In genomic region chr2:187547353-187547979, GRCh38 we compare ENCODE assay signal across 1 cellular context.
TF ChIP-seq lines count a peak whose summit lies in the region.

No MANE protein-coding gene starts in this region.

TF ChIP-seq in K562, 482 proteins besides CTCF, POLR2A, EP300 and RAD21 (continued from another document and continues in another):
- peak; percentile 78 for TF ChIP-seq ZNF592 (IDR thresholded peaks at IDR 0.05)
- no peak for TF ChIP-seq HDGF (IDR thresholded peaks at IDR 0.05)
- no peak for TF ChIP-seq ZNF431 (CRISPR knock-in tag; IDR thresholded peaks at IDR 0.05)
- no peak for TF ChIP-seq ZNF197 (CRISPR knock-in tag; IDR thresholded peaks at IDR 0.05; ENCODE audit: low read depth)
- TF ChIP-seq GTF2B (IDR thresholded peaks at IDR 0.05; ENCODE audit: extremely low read depth, insufficient read length) = no peak
- TF ChIP-seq YY1 (IDR thresholded peaks at IDR 0.05; ENCODE audit: borderline replicate concordance in 1 of 3, control insufficient read depth in 1 of 3, extremely low read depth in 1 of 3, insufficient read depth in 3 of 3, insufficient read length in 1 of 3, insufficient replicate concordance in 2 of 3, low read depth in 1 of 3, low read length in 2 of 3) = peak in 1 of 3 experiments; percentile 79
- TF ChIP-seq CBX3 (IDR thresholded peaks at IDR 0.05; ENCODE audit: borderline replicate concordance in 1 of 2, low read length in 2 of 2) = peak in 1 of 2 experiments; percentile 67; a peak in 1 of 3 replicates
- no peak for TF ChIP-seq MBD1 (CRISPR knock-in tag; IDR thresholded peaks at IDR 0.05)
- TF ChIP-seq ZNF175 (CRISPR knock-in tag; IDR thresholded peaks at IDR 0.05; ENCODE audit: low read depth) = 0 out of 2 replicates have a peak, but pooled peaks have one; percentile 30
- TF ChIP-seq KDM1A (IDR thresholded peaks at IDR 0.05) = peak; percentile 10 to 34; a peak in 1 of 4 replicates
- TF ChIP-seq FOXP1 (CRISPR knock-in tag; IDR thresholded peaks at IDR 0.05) = no peak
- no peak for TF ChIP-seq CBFB (CRISPR knock-in tag; IDR thresholded peaks at IDR 0.05)
- no peak for TF ChIP-seq ZNF785 (CRISPR knock-in tag; IDR thresholded peaks at IDR 0.05)
- no peak for TF ChIP-seq TAF1 (IDR thresholded peaks at IDR 0.05; ENCODE audit: control insufficient read depth, extremely low read depth, insufficient read depth, low read length, severe bottlenecking)
- TF ChIP-seq HNRNPL (IDR thresholded peaks at IDR 0.05; ENCODE audit: low read depth, low read length) = no peak
- no peak for TF ChIP-seq ZNF79 (CRISPR knock-in tag; IDR thresholded peaks at IDR 0.05; ENCODE audit: low read depth)
- peak; percentile 40; the same call in 1 of the 2 replicates for TF ChIP-seq MGA (IDR thresholded peaks at IDR 0.05)
- TF ChIP-seq MEF2A (IDR thresholded peaks at IDR 0.05; ENCODE audit: control insufficient read depth, low read depth, low read length) = no peak
- TF ChIP-seq ZBTB11 (CRISPR knock-in tag; IDR thresholded peaks at IDR 0.05) = no peak
